In the genomic region with DNA sequence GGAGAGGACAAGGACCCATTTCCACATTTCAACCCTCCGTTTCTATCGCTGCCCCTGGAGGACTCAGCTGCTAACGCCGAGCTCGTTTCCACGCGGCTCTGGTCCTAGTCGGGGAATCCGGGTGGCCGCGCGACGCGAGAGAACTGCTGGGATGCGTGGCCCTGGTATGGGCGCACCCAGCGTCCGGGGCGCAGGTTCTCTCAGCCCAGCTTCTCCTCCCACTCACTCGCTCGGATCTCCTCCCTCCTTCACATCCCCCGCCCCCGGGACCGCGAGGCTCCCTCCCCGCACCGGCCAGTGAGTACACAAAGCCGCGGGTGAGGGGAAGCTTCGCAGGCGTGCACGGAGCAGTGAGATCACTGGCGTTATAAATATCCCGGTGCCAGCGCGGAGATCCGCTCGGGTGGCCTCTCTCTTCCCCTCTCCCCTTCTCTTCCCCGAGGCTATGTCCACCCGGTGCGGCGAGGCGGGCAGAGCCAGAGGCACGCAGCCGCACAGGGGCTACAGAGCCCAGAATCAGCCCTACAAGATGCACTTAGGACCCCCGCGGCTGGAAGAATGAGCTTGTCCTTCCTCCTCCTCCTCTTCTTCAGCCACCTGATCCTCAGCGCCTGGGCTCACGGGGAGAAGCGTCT, we compare ENCODE assay signal across 1 cellular context.
TF ChIP-seq lines count a peak whose summit lies in the region.

A gene with protein sequence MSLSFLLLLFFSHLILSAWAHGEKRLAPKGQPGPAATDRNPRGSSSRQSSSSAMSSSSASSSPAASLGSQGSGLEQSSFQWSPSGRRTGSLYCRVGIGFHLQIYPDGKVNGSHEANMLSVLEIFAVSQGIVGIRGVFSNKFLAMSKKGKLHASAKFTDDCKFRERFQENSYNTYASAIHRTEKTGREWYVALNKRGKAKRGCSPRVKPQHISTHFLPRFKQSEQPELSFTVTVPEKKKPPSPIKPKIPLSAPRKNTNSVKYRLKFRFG (plus strand): TSS at position 398 of the 635 bp plus-strand sequence. CDS start 161 bp downstream, at position 559.

TF ChIP-seq in K562, 482 proteins besides CTCF, POLR2A, EP300 and RAD21 (continued from another document and continues in another):
- TF ChIP-seq, protein P1, sequence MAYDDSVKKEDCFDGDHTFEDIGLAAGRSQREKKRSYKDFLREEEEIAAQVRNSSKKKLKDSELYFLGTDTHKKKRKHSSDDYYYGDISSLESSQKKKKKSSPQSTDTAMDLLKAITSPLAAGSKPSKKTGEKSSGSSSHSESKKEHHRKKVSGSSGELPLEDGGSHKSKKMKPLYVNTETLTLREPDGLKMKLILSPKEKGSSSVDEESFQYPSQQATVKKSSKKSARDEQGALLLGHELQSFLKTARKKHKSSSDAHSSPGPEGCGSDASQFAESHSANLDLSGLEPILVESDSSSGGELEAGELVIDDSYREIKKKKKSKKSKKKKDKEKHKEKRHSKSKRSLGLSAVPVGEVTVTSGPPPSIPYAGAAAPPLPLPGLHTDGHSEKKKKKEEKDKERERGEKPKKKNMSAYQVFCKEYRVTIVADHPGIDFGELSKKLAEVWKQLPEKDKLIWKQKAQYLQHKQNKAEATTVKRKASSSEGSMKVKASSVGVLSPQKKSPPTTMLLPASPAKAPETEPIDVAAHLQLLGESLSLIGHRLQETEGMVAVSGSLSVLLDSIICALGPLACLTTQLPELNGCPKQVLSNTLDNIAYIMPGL (CRISPR knock-in tag; IDR thresholded peaks at IDR 0.05) = no peak
- TF ChIP-seq EHMT2 (IDR thresholded peaks at IDR 0.05) (no peak), KLF10 (CRISPR knock-in tag; IDR thresholded peaks at IDR 0.05) (no peak), RBM17 (IDR thresholded peaks at IDR 0.05; ENCODE audit: borderline replicate concordance, low read depth, low read length) (no peak), BMI1 (IDR thresholded peaks at IDR 0.05; ENCODE audit: low read length) (no peak), EGR1 (conservative IDR thresholded peaks at IDR 0.05) (peak; percentile 89), NR2F6 (CRISPR knock-in tag; IDR thresholded peaks at IDR 0.05) (no peak), ZNF717 (CRISPR knock-in tag; IDR thresholded peaks at IDR 0.05) (no peak), TOE1 (IDR thresholded peaks at IDR 0.05; ENCODE audit: borderline replicate concordance) (no peak), TOE1 (CRISPR knock-in tag; IDR thresholded peaks at IDR 0.05; ENCODE audit: borderline replicate concordance, low read depth) (no peak), ZNF316 (IDR thresholded peaks at IDR 0.05) (no peak), NR2C1 (IDR thresholded peaks at IDR 0.05) (no peak), NR2C1 (tag; IDR thresholded peaks at IDR 0.05) (no peak), SREBF2 (CRISPR knock-in tag; IDR thresholded peaks at IDR 0.05) (no peak), CBX3 (IDR thresholded peaks at IDR 0.05; ENCODE audit: borderline replicate concordance in 1 of 2, low read length in 2 of 2) (no peak), MAFK (IDR thresholded peaks at IDR 0.05; ENCODE audit: low read length) (no peak), TCFL5 (CRISPR knock-in tag; conservative IDR thresholded peaks at IDR 0.05) (no peak), ZNF253 (CRISPR knock-in tag; conservative IDR thresholded peaks at IDR 0.05) (no peak), NFATC3 (IDR thresholded peaks at IDR 0.05) (no peak), HOXB6 (CRISPR knock-in tag; IDR thresholded peaks at IDR 0.05; ENCODE audit: borderline replicate concordance) (no peak), SMARCA4 (IDR thresholded peaks at IDR 0.05) (no peak), FOS (IDR thresholded peaks at IDR 0.05; ENCODE audit: extremely low read depth, insufficient read length) (no peak), SLC30A9 (CRISPR knock-in tag; IDR thresholded peaks at IDR 0.05) (no peak), XRCC4 (IDR thresholded peaks at IDR 0.05; ENCODE audit: extremely low read depth, insufficient read depth, insufficient read length) (no peak), THRAP3 (IDR thresholded peaks at IDR 0.05; ENCODE audit: borderline replicate concordance) (no peak), HMGN3 (IDR thresholded peaks at IDR 0.05; ENCODE audit: borderline replicate concordance, extremely low read depth, insufficient read length, low read depth, low read length) (no peak), PTTG1 (tag; IDR thresholded peaks at IDR 0.05; ENCODE audit: low read depth) (no peak), C11orf30 (IDR thresholded peaks at IDR 0.05; ENCODE audit: low read depth) (no peak), FOSL1 (tag; conservative IDR thresholded peaks at IDR 0.05) (no peak; the same call in 1 of the 2 replicates), ZNF57 (CRISPR knock-in tag; IDR thresholded peaks at IDR 0.05) (no peak), MAFG (tag; conservative IDR thresholded peaks at IDR 0.05) (no peak), JUND (IDR thresholded peaks at IDR 0.05; ENCODE audit: borderline replicate concordance, low read depth, low read length) (0 out of 2 replicates have a peak, but pooled peaks have one; percentile 3), JUND (tag; IDR thresholded peaks at IDR 0.05; ENCODE audit: borderline replicate concordance, low read depth, low read length) (no peak), ARHGAP35 (IDR thresholded peaks at IDR 0.05; ENCODE audit: partially characterized antibody) (no peak), MYC (IDR thresholded peaks at IDR 0.05; ENCODE audit: low read depth, low read length) (peak; percentile 46), MYC (CRISPR knock-in tag; IDR thresholded peaks at IDR 0.05; ENCODE audit: borderline replicate concordance, low read depth) (no peak)
- TF ChIP-seq, protein P2, sequence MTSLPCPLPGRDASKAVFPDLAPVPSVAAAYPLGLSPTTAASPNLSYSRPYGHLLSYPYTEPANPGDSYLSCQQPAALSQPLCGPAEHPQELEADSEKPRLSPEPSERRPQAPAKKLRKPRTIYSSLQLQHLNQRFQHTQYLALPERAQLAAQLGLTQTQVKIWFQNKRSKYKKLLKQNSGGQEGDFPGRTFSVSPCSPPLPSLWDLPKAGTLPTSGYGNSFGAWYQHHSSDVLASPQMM (CRISPR knock-in tag; IDR thresholded peaks at IDR 0.05) = no peak
- TF ChIP-seq, protein P3, sequence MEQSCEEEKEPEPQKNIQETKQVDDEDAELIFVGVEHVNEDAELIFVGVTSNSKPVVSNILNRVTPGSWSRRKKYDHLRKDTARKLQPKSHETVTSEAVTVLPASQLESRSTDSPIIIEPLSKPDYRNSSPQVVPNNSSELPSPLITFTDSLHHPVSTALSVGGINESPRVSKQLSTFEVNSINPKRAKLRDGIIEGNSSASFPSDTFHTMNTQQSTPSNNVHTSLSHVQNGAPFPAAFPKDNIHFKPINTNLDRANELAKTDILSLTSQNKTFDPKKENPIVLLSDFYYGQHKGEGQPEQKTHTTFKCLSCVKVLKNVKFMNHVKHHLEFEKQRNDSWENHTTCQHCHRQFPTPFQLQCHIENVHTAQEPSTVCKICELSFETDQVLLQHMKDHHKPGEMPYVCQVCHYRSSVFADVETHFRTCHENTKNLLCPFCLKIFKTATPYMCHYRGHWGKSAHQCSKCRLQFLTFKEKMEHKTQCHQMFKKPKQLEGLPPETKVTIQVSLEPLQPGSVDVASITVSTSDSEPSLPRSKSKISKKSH (CRISPR knock-in tag; IDR thresholded peaks at IDR 0.05) = no peak
- TF ChIP-seq, protein P4, sequence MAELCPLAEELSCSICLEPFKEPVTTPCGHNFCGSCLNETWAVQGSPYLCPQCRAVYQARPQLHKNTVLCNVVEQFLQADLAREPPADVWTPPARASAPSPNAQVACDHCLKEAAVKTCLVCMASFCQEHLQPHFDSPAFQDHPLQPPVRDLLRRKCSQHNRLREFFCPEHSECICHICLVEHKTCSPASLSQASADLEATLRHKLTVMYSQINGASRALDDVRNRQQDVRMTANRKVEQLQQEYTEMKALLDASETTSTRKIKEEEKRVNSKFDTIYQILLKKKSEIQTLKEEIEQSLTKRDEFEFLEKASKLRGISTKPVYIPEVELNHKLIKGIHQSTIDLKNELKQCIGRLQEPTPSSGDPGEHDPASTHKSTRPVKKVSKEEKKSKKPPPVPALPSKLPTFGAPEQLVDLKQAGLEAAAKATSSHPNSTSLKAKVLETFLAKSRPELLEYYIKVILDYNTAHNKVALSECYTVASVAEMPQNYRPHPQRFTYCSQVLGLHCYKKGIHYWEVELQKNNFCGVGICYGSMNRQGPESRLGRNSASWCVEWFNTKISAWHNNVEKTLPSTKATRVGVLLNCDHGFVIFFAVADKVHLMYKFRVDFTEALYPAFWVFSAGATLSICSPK (IDR thresholded peaks at IDR 0.05; ENCODE audit: borderline replicate concordance) = no peak
- TF ChIP-seq, protein P5, sequence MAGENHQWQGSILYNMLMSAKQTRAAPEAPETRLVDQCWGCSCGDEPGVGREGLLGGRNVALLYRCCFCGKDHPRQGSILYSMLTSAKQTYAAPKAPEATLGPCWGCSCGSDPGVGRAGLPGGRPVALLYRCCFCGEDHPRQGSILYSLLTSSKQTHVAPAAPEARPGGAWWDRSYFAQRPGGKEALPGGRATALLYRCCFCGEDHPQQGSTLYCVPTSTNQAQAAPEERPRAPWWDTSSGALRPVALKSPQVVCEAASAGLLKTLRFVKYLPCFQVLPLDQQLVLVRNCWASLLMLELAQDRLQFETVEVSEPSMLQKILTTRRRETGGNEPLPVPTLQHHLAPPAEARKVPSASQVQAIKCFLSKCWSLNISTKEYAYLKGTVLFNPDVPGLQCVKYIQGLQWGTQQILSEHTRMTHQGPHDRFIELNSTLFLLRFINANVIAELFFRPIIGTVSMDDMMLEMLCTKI (IDR thresholded peaks at IDR 0.05; ENCODE audit: partially characterized antibody) = no peak
- TF ChIP-seq, protein P6, sequence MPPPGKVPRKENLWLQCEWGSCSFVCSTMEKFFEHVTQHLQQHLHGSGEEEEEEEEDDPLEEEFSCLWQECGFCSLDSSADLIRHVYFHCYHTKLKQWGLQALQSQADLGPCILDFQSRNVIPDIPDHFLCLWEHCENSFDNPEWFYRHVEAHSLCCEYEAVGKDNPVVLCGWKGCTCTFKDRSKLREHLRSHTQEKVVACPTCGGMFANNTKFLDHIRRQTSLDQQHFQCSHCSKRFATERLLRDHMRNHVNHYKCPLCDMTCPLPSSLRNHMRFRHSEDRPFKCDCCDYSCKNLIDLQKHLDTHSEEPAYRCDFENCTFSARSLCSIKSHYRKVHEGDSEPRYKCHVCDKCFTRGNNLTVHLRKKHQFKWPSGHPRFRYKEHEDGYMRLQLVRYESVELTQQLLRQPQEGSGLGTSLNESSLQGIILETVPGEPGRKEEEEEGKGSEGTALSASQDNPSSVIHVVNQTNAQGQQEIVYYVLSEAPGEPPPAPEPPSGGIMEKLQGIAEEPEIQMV (tag; conservative IDR thresholded peaks at IDR 0.05; ENCODE audit: low read depth) = no peak
- TF ChIP-seq, protein P7, sequence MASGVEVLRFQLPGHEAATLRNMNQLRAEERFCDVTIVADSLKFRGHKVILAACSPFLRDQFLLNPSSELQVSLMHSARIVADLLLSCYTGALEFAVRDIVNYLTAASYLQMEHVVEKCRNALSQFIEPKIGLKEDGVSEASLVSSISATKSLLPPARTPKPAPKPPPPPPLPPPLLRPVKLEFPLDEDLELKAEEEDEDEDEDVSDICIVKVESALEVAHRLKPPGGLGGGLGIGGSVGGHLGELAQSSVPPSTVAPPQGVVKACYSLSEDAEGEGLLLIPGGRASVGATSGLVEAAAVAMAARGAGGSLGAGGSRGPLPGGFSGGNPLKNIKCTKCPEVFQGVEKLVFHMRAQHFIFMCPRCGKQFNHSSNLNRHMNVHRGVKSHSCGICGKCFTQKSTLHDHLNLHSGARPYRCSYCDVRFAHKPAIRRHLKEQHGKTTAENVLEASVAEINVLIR (CRISPR knock-in tag; IDR thresholded peaks at IDR 0.05) = no peak
- TF ChIP-seq, protein P8, sequence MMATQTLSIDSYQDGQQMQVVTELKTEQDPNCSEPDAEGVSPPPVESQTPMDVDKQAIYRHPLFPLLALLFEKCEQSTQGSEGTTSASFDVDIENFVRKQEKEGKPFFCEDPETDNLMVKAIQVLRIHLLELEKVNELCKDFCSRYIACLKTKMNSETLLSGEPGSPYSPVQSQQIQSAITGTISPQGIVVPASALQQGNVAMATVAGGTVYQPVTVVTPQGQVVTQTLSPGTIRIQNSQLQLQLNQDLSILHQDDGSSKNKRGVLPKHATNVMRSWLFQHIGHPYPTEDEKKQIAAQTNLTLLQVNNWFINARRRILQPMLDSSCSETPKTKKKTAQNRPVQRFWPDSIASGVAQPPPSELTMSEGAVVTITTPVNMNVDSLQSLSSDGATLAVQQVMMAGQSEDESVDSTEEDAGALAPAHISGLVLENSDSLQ (IDR thresholded peaks at IDR 0.05) = no peak
- TF ChIP-seq, protein P9, sequence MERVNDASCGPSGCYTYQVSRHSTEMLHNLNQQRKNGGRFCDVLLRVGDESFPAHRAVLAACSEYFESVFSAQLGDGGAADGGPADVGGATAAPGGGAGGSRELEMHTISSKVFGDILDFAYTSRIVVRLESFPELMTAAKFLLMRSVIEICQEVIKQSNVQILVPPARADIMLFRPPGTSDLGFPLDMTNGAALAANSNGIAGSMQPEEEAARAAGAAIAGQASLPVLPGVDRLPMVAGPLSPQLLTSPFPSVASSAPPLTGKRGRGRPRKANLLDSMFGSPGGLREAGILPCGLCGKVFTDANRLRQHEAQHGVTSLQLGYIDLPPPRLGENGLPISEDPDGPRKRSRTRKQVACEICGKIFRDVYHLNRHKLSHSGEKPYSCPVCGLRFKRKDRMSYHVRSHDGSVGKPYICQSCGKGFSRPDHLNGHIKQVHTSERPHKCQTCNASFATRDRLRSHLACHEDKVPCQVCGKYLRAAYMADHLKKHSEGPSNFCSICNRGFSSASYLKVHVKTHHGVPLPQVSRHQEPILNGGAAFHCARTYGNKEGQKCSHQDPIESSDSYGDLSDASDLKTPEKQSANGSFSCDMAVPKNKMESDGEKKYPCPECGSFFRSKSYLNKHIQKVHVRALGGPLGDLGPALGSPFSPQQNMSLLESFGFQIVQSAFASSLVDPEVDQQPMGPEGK (CRISPR knock-in tag; IDR thresholded peaks at IDR 0.05; ENCODE audit: borderline replicate concordance) = no peak
- TF ChIP-seq, protein P10, sequence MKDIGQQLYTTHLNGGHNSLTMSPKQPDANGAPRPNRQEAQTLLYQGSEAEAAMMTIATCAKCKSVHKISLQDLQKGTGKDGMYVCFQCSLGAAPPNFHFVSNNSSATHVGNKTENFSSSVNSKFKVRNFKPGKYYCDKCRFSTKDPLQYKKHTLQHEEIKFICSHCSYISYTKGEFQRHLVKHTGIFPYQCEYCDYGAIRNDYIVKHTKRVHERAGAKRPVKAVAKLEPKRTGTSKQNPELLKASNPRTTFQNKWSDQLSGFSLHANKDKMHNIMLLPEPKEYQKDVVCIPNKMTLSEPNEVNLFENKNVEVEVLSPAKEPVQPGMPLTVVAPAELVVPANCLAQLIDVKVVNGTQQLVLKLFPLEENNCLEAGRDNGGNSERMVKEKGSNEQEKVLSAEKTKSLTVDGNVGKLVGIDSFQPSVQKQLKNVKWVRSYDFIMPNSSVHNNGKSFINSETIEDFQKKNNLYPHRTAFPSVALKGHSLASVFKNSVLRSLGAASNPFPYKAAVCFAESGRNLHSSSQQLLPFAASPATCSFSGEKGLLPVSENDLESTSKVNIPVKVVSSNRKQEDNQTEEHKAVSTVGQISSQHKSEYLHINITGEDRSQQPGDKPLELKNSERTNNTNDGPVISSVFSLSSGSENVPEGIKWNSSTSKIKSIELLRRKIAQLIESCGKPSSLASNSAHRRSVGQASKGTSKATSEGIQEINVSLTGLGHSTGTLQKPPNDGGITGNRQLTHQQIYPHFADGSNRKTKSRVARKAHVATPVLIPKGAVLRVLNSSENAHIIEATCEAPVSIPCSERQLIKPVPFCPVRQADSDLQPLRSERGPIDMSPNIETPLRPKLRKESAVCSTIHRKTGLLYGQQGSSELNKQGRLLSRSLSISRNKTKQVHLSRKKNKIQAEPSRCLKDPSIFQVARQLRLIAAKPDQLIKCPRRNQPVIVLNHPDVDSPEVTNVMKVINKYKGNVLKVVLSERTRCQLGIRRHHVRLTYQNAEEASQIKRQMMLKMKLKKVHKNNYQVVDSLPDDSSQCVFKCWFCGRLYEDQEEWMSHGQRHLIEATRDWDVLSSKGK (CRISPR knock-in tag; IDR thresholded peaks at IDR 0.05) = no peak
